Comparison of ENCODE assay signal across 8 cellular contexts in the genomic region with DNA sequence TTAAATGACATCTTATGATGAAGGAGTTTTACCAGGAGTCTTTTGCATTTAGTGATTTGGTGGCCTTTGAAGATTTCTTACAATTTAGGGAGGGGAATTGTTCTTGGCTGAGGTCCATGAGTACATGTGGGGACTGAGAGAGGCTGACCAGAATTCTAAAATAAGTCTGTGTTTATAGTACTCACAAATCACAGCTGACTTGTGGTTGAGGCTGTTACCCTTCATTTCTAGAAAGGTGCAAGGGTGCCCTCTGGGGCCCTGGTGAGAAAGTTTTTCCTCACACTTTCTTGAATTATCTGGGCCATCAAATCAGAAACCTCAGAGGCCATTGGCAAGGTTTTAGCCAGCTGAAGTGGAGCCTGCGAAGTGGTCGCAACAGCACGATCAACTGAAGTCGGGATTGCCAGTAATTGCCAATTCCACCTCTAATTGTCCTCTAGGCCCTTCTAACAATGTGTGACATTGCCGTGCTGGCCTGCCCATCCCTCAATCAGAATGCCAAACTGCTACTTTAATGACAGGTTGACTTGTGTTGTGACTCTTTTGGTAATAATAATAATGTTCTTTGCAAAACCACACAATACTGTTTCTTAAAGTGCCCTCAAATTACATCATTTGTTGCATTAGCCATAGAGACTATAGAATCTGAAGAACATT.
DNase-seq lines count a peak whose midpoint lies in the region; ATAC-seq, FAIRE-seq and TF ChIP-seq lines count a peak whose summit lies in the region.

No MANE protein-coding gene starts in this region.

- no peaks in the 10 kb centered on the region for H3K4me1 ChIP-seq in GM12878 (ENCODE audit: control insufficient read depth, insufficient read depth, low read length)

- H2AFZ ChIP-seq in GM12878 (ENCODE audit: control insufficient read depth, low read depth, low read length), result no peak overlapping the region

- SMC1A ChIA-PET in GM12878 (lab: Charles Lee; ENCODE audit: uncharacterized antibody, unreplicated experiment), result interaction anchor here (0.9 to 2.1 kb wide), 3 partner anchors 19 to 128 kb away, joined by 3 to 9 read pairs (median 3); no protein-coding TSS in a partner anchor

- H3K27me3 ChIP-seq in GM06990 (replicated peaks; ENCODE audit: control insufficient read depth, insufficient read depth, low read length) (no peaks in the 10 kb centered on the region; the same call in 1 of the 2 replicates), GM12878 (replicated peaks in 1 of 2; ENCODE audit: control insufficient read depth in 2 of 2, insufficient read depth in 2 of 2, low read length in 1 of 2) (no peaks in the 10 kb centered on the region)

- POLR2A ChIA-PET in GM12878 (lab: Charles Lee), result no interaction called here

- intact Hi-C loops in GM12878 (cut with micrococcal nuclease; ENCODE audit: unreplicated experiment), result loop anchor here (1.0 to 10.0 kb wide), 2 partner anchors 126 to 325 kb away; no protein-coding TSS in a partner anchor

- no peaks in the 10 kb centered on the region for H3K9me3 ChIP-seq in GM12878 (replicated peaks; ENCODE audit: control insufficient read depth, insufficient read depth, low read length)

- no peaks in the 10 kb centered on the region for H4K20me1 ChIP-seq in GM12878 (ENCODE audit: control insufficient read depth, insufficient read depth)

- RAD21 ChIA-PET in GM12878 (lab: Charles Lee; ENCODE audit: unreplicated experiment), result interaction anchor here (1.4 kb wide), 1 partner anchor 125 kb away, joined by 3 read pairs; no protein-coding TSS in a partner anchor

- WGBS in GM12878 (ENCODE audit: insufficient coverage, insufficient replicate concordance, low lambda C conversion rate, missing lambda C conversion rate), result 25% methylated on average over 5 of the region's 5 CpGs

- TF ChIP-seq POLR2A in GM12878 (IDR thresholded peaks at IDR 0.05; ENCODE audit: low read depth, low read length), result no peak

- TF ChIP-seq CTCF in GM06990 (IDR thresholded peaks at IDR 0.05; ENCODE audit: insufficient read depth, low read length, poor library complexity, severe bottlenecking) (peak; percentile 55), GM12878 (IDR thresholded peaks at IDR 0.05 in 2 of 3, conservative IDR thresholded peaks at IDR 0.05 in 1 of 3; ENCODE audit: control insufficient read depth in 2 of 3, extremely low read depth in 1 of 3, insufficient read depth in 1 of 3, low read depth in 3 of 3, low read length in 3 of 3) (peak; percentile 40 to 70 (median 45); a peak in 5 of 6 replicates)

- CTCF ChIA-PET in GM12878 (lab: Yijun Ruan, JAX), result interaction anchor here (0.9 to 2.9 kb wide), 4 partner anchors 12 to 127 kb away, joined by 3 to 17 read pairs (median 6); no protein-coding TSS in a partner anchor

- BruUV-seq in GM12878 (replicated peaks; lab: Mats Ljungman, UMichigan), result no TSS peak

- H3K4me3 ChIP-seq in GM06990 (replicated peaks; ENCODE audit: low read depth, low read length) (no peak overlapping the region), GM12878 (no peak overlapping the region)

- peak; percentile 81 for ATAC-seq in GM21528 (IDR thresholded peaks at IDR 0.05; ENCODE audit: low FRiP score, unreplicated experiment)
- ATAC-seq in GM12878, result peak; percentile 77

- H3K36me3 ChIP-seq in GM06990 (ENCODE audit: control insufficient read depth, insufficient read depth, low read length) (no peaks in the 10 kb centered on the region), GM12878 (ENCODE audit: control insufficient read depth in 2 of 2, insufficient read depth in 2 of 2, low read length in 1 of 2) (no peaks in the 10 kb centered on the region)

- no peaks in the 10 kb centered on the region for H3K79me2 ChIP-seq in GM12878 (ENCODE audit: control insufficient read depth, insufficient read depth, low read length)

- TF ChIP-seq EP300 in GM12878 (IDR thresholded peaks at IDR 0.05; ENCODE audit: borderline replicate concordance in 1 of 2, control insufficient read depth in 1 of 2, low read depth in 2 of 2, low read length in 2 of 2), result no peak

- in situ Hi-C loops in GM12878 (cut with MboI), result no loop called here

- DNase-seq in GM06990 (ENCODE audit: extremely low read depth, insufficient read length) (no peak), LoVo (ENCODE audit: low spot score) (peak; percentile 16), GM12878 (ENCODE audit: low read depth, low spot score) (no peak), inferior parietal cortex (ENCODE audit: extremely low spot score) (peak; percentile 57), substantia nigra (lab: John Stamatoyannopoulos, UW) (peak in 32 of 49 donors; percentile 0 to 55 (median 18)), CD1c-positive myeloid dendritic cell (ENCODE audit: extremely low spot score) (no peak)
- DNase-seq in central memory CD4-positive, alpha-beta T cell, result no peak

- FAIRE-seq in GM12878 (lab: Jason Lieb, UNC), result peak; percentile 75

- TF ChIP-seq RAD21 in GM12878 (IDR thresholded peaks at IDR 0.05; ENCODE audit: insufficient read depth, low read depth, low read length), result peak; percentile 73

- no peak overlapping the region for H3K9ac ChIP-seq in GM12878 (ENCODE audit: control insufficient read depth, insufficient read depth, low read length)

- H3K27ac ChIP-seq in GM12878 (ENCODE audit: control insufficient read depth, insufficient read depth) (no peak overlapping the region), substantia nigra (ENCODE audit: low read depth, low read length, poor library complexity, severe bottlenecking) (no peak overlapping the region)

- H3K4me2 ChIP-seq in GM12878 (ENCODE audit: control insufficient read depth, insufficient read depth), result no peak overlapping the region

TF ChIP-seq in GM12878, 131 proteins besides CTCF, POLR2A, EP300 and RAD21:
- peak; percentile 89 for TF ChIP-seq SMC3 (IDR thresholded peaks at IDR 0.05; ENCODE audit: borderline replicate concordance, low read length)
- no peak for TF ChIP-seq SMAD1 (IDR thresholded peaks at IDR 0.05; ENCODE audit: low read depth, partially characterized antibody)
- TF ChIP-seq RUNX3 (IDR thresholded peaks at IDR 0.05; ENCODE audit: low read length), result peak; percentile 77
- TF ChIP-seq, protein P1, sequence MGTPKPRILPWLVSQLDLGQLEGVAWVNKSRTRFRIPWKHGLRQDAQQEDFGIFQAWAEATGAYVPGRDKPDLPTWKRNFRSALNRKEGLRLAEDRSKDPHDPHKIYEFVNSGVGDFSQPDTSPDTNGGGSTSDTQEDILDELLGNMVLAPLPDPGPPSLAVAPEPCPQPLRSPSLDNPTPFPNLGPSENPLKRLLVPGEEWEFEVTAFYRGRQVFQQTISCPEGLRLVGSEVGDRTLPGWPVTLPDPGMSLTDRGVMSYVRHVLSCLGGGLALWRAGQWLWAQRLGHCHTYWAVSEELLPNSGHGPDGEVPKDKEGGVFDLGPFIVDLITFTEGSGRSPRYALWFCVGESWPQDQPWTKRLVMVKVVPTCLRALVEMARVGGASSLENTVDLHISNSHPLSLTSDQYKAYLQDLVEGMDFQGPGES (IDR thresholded peaks at IDR 0.05), result no peak

Comparison
In these comparisons a context has a peak if more than half of its experiments do, and no peak if none do; other contexts are left out.
1. DNase-seq: peak in LoVo (single experiment), inferior parietal cortex (single experiment) and substantia nigra (32 of 49); none in GM06990 (single experiment), GM12878 (single experiment), CD1c-positive myeloid dendritic cell (single experiment) and central memory CD4-positive, alpha-beta T cell (single experiment).